19 cellular contexts compared by ENCODE assay signal in genomic region chr16:86914850-86915717, GRCh38.
A peak's percentile ranks its signal among the peaks of the same experiment; 100 is the strongest.
DNase-seq lines count a peak whose midpoint lies in the region; ATAC-seq and TF ChIP-seq lines count a peak whose summit lies in the region.
"Had no signal": no experiment of that assay in that cellular context is flagged by ENCODE, and none has a peak within 500 bp of the region (broad histone marks: within the 10 kb centered on the region; RNA-seq: fewer than 3 reads in every experiment).

No MANE protein-coding gene starts in this region.

- peak; percentile 30 for DNase-seq in activated effector memory CD4-positive, alpha-beta T cell treated with anti-CD3 and anti-CD28 coated beads, Interleukin-2, amount 50 U/mL, for 16 hours
- DNase-seq in activated effector memory CD4-positive, alpha-beta T cell treated with Interleukin-2 at 50 U/mL for 16 hours: no peak
- DNase-seq in right lobe of liver: no peak
- DNase-seq in pulmonary artery endothelial cell (ENCODE audit: low read depth, low spot score): peak; percentile 63
- no peak for DNase-seq in MM.1S
- DNase-seq in sciatic nerve (ENCODE audit: low spot score): no peak
- DNase-seq: AML-193, DMS79 treated with DMSO at 0.1 percent for 48 hours, H9, KBM-7, NCI-H1105 treated with DMSO at 0.1 percent for 48 hours, NCI-H1694 treated with DMSO at 0.1 percent for 48 hours, NCI-H510A, NCI-H748 treated with DMSO at 0.1 percent for 48 hours, SHP77 had no signal

- no peak overlapping the region for H3K4me3 ChIP-seq in right lobe of liver
- H3K4me3 ChIP-seq in MM.1S (ENCODE audit: low read length): no peak overlapping the region
- H3K4me3 ChIP-seq: SK-N-MC had no signal

- no peaks in the 10 kb centered on the region for H4K20me1 ChIP-seq in MM.1S (ENCODE audit: insufficient read depth, low read length)

- no peak overlapping the region for H2AFZ ChIP-seq in MM.1S (ENCODE audit: low read length)

- H3K79me2 ChIP-seq in MM.1S (ENCODE audit: low read length): no peaks in the 10 kb centered on the region

- no peak overlapping the region for H3K27ac ChIP-seq in right lobe of liver
- no peak overlapping the region for H3K27ac ChIP-seq in MM.1S (ENCODE audit: low read length)
- H3K27ac ChIP-seq: 22Rv1, SK-N-MC had no signal

- H3K4me1 ChIP-seq in right lobe of liver: no peaks in the 10 kb centered on the region
- no peaks in the 10 kb centered on the region for H3K4me1 ChIP-seq in MM.1S (ENCODE audit: low read length)

- H3K4me2 ChIP-seq in MM.1S (ENCODE audit: low read depth, low read length): no peak overlapping the region

- H3K36me3 ChIP-seq in right lobe of liver: no peaks in the 10 kb centered on the region
- H3K36me3 ChIP-seq in MM.1S (replicated peaks; ENCODE audit: insufficient read depth, low read length): no peaks in the 10 kb centered on the region

- no peak for TF ChIP-seq POLR2A in right lobe of liver (IDR thresholded peaks at IDR 0.05)

- H3F3A ChIP-seq in MM.1S (ENCODE audit: insufficient read depth, low read length): no peaks in the 10 kb centered on the region

- no peak overlapping the region for H3K9ac ChIP-seq in MM.1S (ENCODE audit: low read length)

- TF ChIP-seq CTCF in right lobe of liver (IDR thresholded peaks at IDR 0.05): no peak
- no peak for TF ChIP-seq CTCF in MM.1S (IDR thresholded peaks at IDR 0.05; ENCODE audit: low read length)

- ATAC-seq in right lobe of liver (peak in 3 of 4 donors; percentile 7 to 52 (median 36)), HG02571 (IDR thresholded peaks at IDR 0.05; ENCODE audit: unreplicated experiment) (no peak), HG03139 (IDR thresholded peaks at IDR 0.05; ENCODE audit: unreplicated experiment) (no peak), sciatic nerve (no peak)

- intact Hi-C loops in right lobe of liver (cut with DNase I) (no loop called here), sciatic nerve (cut with DNase I) (no loop called here)

- no peaks in the 10 kb centered on the region for H3K9me2 ChIP-seq in MM.1S (replicated peaks; ENCODE audit: insufficient read depth, low read length)

- H3K27me3 ChIP-seq in right lobe of liver (no peaks in the 10 kb centered on the region), MM.1S (replicated peaks; ENCODE audit: insufficient read depth, low read length) (peaks cover 34% of the 10 kb centered on the region)

- H3K9me3 ChIP-seq in right lobe of liver: no peaks in the 10 kb centered on the region
- H3K9me3 ChIP-seq in MM.1S (replicated peaks; ENCODE audit: insufficient read depth, low read length): no peaks in the 10 kb centered on the region

- 31% methylated on average over 9 of the region's 18 CpGs for WGBS in right lobe of liver (ENCODE audit: insufficient coverage, low coverage, low lambda C conversion rate, missing lambda C conversion rate)

Comparison
In these comparisons a context has a peak if more than half of its experiments do, and no peak if none do; other contexts are left out.
1. DNase-seq: peak in activated effector memory CD4-positive, alpha-beta T cell treated with anti-CD3 and anti-CD28 coated beads, Interleukin-2, amount 50 U/mL, for 16 hours (single experiment) and pulmonary artery endothelial cell (single experiment); none in activated effector memory CD4-positive, alpha-beta T cell treated with Interleukin-2 at 50 U/mL for 16 hours (single experiment), right lobe of liver (0 of 3), MM.1S (single experiment) and sciatic nerve (single experiment).
2. ATAC-seq: peak in right lobe of liver (3 of 4); none in HG02571 (single experiment), HG03139 (single experiment) and sciatic nerve (single experiment).